Comparison of ENCODE assay signal across 8 cellular contexts in the genomic region with DNA sequence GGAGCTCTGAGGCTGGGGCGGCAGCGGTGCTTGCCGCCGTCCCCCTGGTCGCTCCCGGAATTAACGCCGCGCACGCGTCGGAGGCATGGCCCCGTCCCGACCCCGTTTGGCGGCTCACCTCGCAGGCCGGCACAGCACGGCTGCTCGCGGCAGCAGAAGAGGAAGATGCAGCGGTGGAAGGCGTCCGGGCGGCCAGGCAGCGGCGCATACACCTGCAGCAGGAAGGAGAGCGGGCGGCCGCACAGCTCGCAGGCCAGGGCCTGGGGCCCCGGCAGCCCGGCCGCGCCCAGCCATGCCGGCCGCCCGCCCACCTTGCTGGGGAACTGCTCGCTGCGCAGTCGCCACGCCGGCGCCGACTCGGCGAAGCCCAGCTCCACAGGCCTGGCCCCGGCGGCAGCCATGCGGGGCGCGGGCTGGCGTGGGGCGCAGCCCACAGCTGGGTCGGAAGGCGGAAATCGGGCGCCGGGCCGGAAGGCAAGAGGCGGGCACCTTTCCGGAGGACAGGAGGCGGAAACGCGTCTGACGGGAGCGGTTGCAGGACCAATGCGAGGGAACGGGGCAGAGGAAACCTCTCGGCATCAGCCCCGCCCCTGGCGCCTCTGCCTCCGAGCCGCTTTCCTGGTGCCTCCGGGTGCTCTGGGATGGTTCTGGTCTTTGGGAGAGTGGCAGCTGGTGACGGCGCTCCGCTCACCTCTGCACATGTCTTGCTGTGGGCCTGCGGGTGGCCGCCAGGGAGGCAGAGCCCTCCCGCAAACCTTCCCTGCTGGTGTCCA. TPM values are rescaled to one million over a fixed set of nuclear protein-coding genes. Genes with fewer than 3 reads are reported as not detected.
A peak's percentile ranks its signal among the peaks of the same experiment; 100 is the strongest.
DNase-seq lines count a peak whose midpoint lies in the region; ATAC-seq and TF ChIP-seq lines count a peak whose summit lies in the region.

A gene with protein sequence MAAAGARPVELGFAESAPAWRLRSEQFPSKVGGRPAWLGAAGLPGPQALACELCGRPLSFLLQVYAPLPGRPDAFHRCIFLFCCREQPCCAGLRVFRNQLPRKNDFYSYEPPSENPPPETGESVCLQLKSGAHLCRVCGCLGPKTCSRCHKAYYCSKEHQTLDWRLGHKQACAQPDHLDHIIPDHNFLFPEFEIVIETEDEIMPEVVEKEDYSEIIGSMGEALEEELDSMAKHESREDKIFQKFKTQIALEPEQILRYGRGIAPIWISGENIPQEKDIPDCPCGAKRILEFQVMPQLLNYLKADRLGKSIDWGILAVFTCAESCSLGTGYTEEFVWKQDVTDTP (minus strand): TSS at position 457 of the 773 bp plus-strand sequence. CDS start 56 bp downstream, at position 401.

- peaks cover 29% of the 10 kb centered on the region for H3K36me3 ChIP-seq in adipocyte (ENCODE audit: control insufficient read depth, insufficient read depth, low read length, severe bottlenecking)

- H3K4me3 ChIP-seq in GM12875 (ENCODE audit: low read depth, low read length) (peak within 1 kb of the TSS; percentile 59), adipocyte (ENCODE audit: low read length) (peak within 1 kb of the TSS; percentile 95)

- no peaks in the 10 kb centered on the region for H3K27me3 Mint-ChIP-seq in type B pancreatic cell

- H3K27me3 ChIP-seq in adipocyte (replicated peaks; ENCODE audit: control insufficient read depth, insufficient read depth, low read length): no peaks in the 10 kb centered on the region

- H3K4me1 ChIP-seq in adipocyte (ENCODE audit: control insufficient read depth, insufficient read depth, low read length): peaks cover 15% of the 10 kb centered on the region

- peak within 1 kb of the TSS; percentile 92 for H3K9ac ChIP-seq in adipocyte (ENCODE audit: low read length)

- H3K36me3 Mint-ChIP-seq in type B pancreatic cell: peaks cover 22% of the 10 kb centered on the region

- no peaks in the 10 kb centered on the region for H3K9me3 Mint-ChIP-seq in type B pancreatic cell

- H3K9me3 ChIP-seq in adipocyte (ENCODE audit: control insufficient read depth, low read length): no peaks in the 10 kb centered on the region

- H3K4me1 Mint-ChIP-seq in type B pancreatic cell (ENCODE audit: unreplicated experiment): peaks cover 14% of the 10 kb centered on the region

- H3K27ac Mint-ChIP-seq in type B pancreatic cell: peak within 1 kb of the TSS; percentile 99

- peak; percentile 48 for DNase-seq in NCI-H1417 treated with DMSO at 0.1 percent for 48 hours (lab: John Stamatoyannopoulos, UW)
- peak; percentile 92 for DNase-seq in SW480 (ENCODE audit: low spot score)
- DNase-seq in adipocyte (ENCODE audit: low read depth): peak; percentile 98
- peak; percentile 97 for DNase-seq in cardiac septum (ENCODE audit: low spot score)
- DNase-seq in pons (ENCODE audit: low spot score): peak; percentile 89
- peak; percentile 90 for DNase-seq in type B pancreatic cell (ENCODE audit: extremely low spot score, unreplicated experiment)

- intact Hi-C loops in cardiac septum (cut with DNase I): loop anchor here (1.0 kb wide), 1 partner anchor 30 kb away; a partner anchor contains a TSS

- peak within 1 kb of the TSS; percentile 99 for H3K4me3 Mint-ChIP-seq in type B pancreatic cell

- peak; percentile 98 for ATAC-seq in HG02798 (IDR thresholded peaks at IDR 0.05; ENCODE audit: poor library complexity, unreplicated experiment)

- TF ChIP-seq CTCF in GM12875 (IDR thresholded peaks at IDR 0.05; ENCODE audit: borderline replicate concordance, insufficient read depth, low read depth, low read length) (no peak), type B pancreatic cell (conservative IDR thresholded peaks at IDR 0.05) (no peak)

RNA-seq across cellular contexts. Expression of the gene that starts here (rescaled TPM):
- total RNA-seq in cardiac septum: 36.8 TPM
- total RNA-seq in type B pancreatic cell (ENCODE audit: low replicate concordance): 63.5 and 69.8 TPM in 2 replicates

Comparison
In these comparisons a context has a peak if more than half of its experiments do, and no peak if none do; other contexts are left out.
1. Peak in every context shown above with its lines: DNase-seq, ATAC-seq and H3K4me3 ChIP-seq.
2. DNase-seq: peak in every context shown above with its lines; median percentile 98 in adipocyte; 97 in cardiac septum; 92 in SW480; 90 in type B pancreatic cell; 89 in pons; 48 in NCI-H1417 treated with DMSO at 0.1 percent for 48 hours.